Comparison of ENCODE assay signal across 1 cellular context in genomic region chr11:43760902-43761301, GRCh38.
TF ChIP-seq lines count a peak whose summit lies in the region.

No MANE protein-coding gene starts in this region.

TF ChIP-seq in SK-N-SH, 30 proteins besides CTCF, POLR2A, EP300 and RAD21 (continued from another document):
- TF ChIP-seq, protein P1, sequence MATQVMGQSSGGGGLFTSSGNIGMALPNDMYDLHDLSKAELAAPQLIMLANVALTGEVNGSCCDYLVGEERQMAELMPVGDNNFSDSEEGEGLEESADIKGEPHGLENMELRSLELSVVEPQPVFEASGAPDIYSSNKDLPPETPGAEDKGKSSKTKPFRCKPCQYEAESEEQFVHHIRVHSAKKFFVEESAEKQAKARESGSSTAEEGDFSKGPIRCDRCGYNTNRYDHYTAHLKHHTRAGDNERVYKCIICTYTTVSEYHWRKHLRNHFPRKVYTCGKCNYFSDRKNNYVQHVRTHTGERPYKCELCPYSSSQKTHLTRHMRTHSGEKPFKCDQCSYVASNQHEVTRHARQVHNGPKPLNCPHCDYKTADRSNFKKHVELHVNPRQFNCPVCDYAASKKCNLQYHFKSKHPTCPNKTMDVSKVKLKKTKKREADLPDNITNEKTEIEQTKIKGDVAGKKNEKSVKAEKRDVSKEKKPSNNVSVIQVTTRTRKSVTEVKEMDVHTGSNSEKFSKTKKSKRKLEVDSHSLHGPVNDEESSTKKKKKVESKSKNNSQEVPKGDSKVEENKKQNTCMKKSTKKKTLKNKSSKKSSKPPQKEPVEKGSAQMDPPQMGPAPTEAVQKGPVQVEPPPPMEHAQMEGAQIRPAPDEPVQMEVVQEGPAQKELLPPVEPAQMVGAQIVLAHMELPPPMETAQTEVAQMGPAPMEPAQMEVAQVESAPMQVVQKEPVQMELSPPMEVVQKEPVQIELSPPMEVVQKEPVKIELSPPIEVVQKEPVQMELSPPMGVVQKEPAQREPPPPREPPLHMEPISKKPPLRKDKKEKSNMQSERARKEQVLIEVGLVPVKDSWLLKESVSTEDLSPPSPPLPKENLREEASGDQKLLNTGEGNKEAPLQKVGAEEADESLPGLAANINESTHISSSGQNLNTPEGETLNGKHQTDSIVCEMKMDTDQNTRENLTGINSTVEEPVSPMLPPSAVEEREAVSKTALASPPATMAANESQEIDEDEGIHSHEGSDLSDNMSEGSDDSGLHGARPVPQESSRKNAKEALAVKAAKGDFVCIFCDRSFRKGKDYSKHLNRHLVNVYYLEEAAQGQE (IDR thresholded peaks at IDR 0.05; ENCODE audit: low read depth, low read length): no peak
- TF ChIP-seq EZH2phosphoT487 (IDR thresholded peaks at IDR 0.05; ENCODE audit: borderline replicate concordance, low read depth): no peak
- TF ChIP-seq FOSL2 (IDR thresholded peaks at IDR 0.05; ENCODE audit: borderline replicate concordance, low read depth): no peak
- TF ChIP-seq NFIC (IDR thresholded peaks at IDR 0.05; ENCODE audit: borderline replicate concordance): no peak
- no peak for TF ChIP-seq CHD2 (IDR thresholded peaks at IDR 0.05; ENCODE audit: low read length, partially characterized antibody)
